15 cellular contexts compared by ENCODE assay signal in genomic region chr3:13571264-13571663, GRCh38. TPM values are rescaled to one million over a fixed set of nuclear protein-coding genes. Genes with fewer than 3 reads are reported as not detected.
A peak's percentile ranks its signal among the peaks of the same experiment; 100 is the strongest.
DNase-seq lines count a peak whose midpoint lies in the region; ATAC-seq and TF ChIP-seq lines count a peak whose summit lies in the region.
"Had no signal": no experiment of that assay in that cellular context is flagged by ENCODE, and none has a peak within 500 bp of the region (broad histone marks: within the 10 kb centered on the region; RNA-seq: fewer than 3 reads in every experiment).

No MANE protein-coding gene starts in this region.

- H3K4me3 Mint-ChIP-seq in CD14-positive monocyte (no peak overlapping the region), endodermal cell (no peak overlapping the region)
- no peak overlapping the region for H3K4me3 Mint-ChIP-seq in natural killer cell treated with Interleukin-12 subunit alpha and Interleukin-12 subunit beta and Interleukin-15 and Interleukin-18, amount 100 ng/mL, for 72 hours
- H3K4me3 Mint-ChIP-seq: CD4-positive, alpha-beta T cell had no signal

- H3K9me3 ChIP-seq in endodermal cell (ENCODE audit: control insufficient read depth, low read length) (no peaks in the 10 kb centered on the region), osteoblast (ENCODE audit: low read depth, low read length) (no peaks in the 10 kb centered on the region)
- H3K9me3 ChIP-seq: BE2C, Caco-2, HAP-1 had no signal

- H4K20me1 ChIP-seq in osteoblast (ENCODE audit: insufficient read depth, low read length): no peaks in the 10 kb centered on the region

- CTCF ChIA-PET in RWPE1 (lab: Yijun Ruan, JAX): interaction anchor here (0.7 kb wide), 1 partner anchor 77 kb away, joined by 3 read pairs; no protein-coding TSS in a partner anchor

- no peak for TF ChIP-seq CTCF in CD14-positive monocyte (IDR thresholded peaks at IDR 0.05)
- TF ChIP-seq CTCF in RWPE1 (conservative IDR thresholded peaks at IDR 0.05; ENCODE audit: low read depth): no peak
- no peak for TF ChIP-seq CTCF in endodermal cell (conservative IDR thresholded peaks at IDR 0.05)
- TF ChIP-seq CTCF in osteoblast (IDR thresholded peaks at IDR 0.05; ENCODE audit: extremely low read depth, low read depth, low read length): no peak

- H3K4me3 ChIP-seq in endodermal cell (ENCODE audit: low read length) (no peak overlapping the region), osteoblast (ENCODE audit: insufficient read depth, low read length) (no peak overlapping the region)
- H3K4me3 ChIP-seq: GM23248, HAP-1 had no signal

- H3K9me3 Mint-ChIP-seq in CD14-positive monocyte (no peaks in the 10 kb centered on the region), endodermal cell (no peaks in the 10 kb centered on the region)
- no peaks in the 10 kb centered on the region for H3K9me3 Mint-ChIP-seq in natural killer cell treated with Interleukin-12 subunit alpha and Interleukin-12 subunit beta and Interleukin-15 and Interleukin-18, amount 100 ng/mL, for 72 hours
- H3K9me3 Mint-ChIP-seq: CD4-positive, alpha-beta T cell had no signal

- H3K79me2 ChIP-seq in osteoblast (ENCODE audit: insufficient read depth, low read length): no peaks in the 10 kb centered on the region

- POLR2A ChIA-PET in RWPE1 (lab: Yijun Ruan, JAX; ENCODE audit: low non-redundant PET): no interaction called here

- H2AFZ ChIP-seq in osteoblast (ENCODE audit: low read length): no peak overlapping the region
- H2AFZ ChIP-seq: GM23248 had no signal

- intact Hi-C loops in CD14-positive monocyte (cut with micrococcal nuclease): no loop called here

- DNase-seq in CD14-positive monocyte (ENCODE audit: low spot score) (peak; percentile 30), RWPE1 (ENCODE audit: low spot score) (no peak), endodermal cell (peak; percentile 45), osteoblast (ENCODE audit: insufficient read length, low spot score, missing footprints) (peak; percentile 81), NCI-H2171 treated with DMSO at 0.1 percent for 48 hours (lab: John Stamatoyannopoulos, UW) (no peak), midbrain (lab: John Stamatoyannopoulos, UW) (no peak)
- DNase-seq in natural killer cell treated with Interleukin-12 subunit alpha and Interleukin-12 subunit beta and Interleukin-15 and Interleukin-18, amount 100 ng/mL, for 72 hours (ENCODE audit: low spot score): no peak
- DNase-seq in activated CD8-positive, alpha-beta memory T cell treated with anti-CD3 and anti-CD28 coated beads for 24 hours: no peak
- DNase-seq: BE2C; C1 segment of cervical spinal cord; Caco-2; CD4-positive, alpha-beta T cell; GM23248 had no signal

- H3K36me3 ChIP-seq in endodermal cell (ENCODE audit: control insufficient read depth, insufficient read depth, low read length) (no peaks in the 10 kb centered on the region), osteoblast (ENCODE audit: insufficient read depth, low read length) (no peaks in the 10 kb centered on the region)
- H3K36me3 ChIP-seq: BE2C, HAP-1 had no signal

- 94 to 95% methylated on average over 3 to 11 of the region's 11 CpGs for WGBS in endodermal cell (ENCODE audit: insufficient coverage in 1 of 2, insufficient read length in 1 of 2), 2 experiments

- peaks cover 0 to 8% (median 1%) of the 10 kb centered on the region in 3 donors for H3K27me3 Mint-ChIP-seq in CD14-positive monocyte (ENCODE audit: low read depth in 3 of 3)
- H3K27me3 Mint-ChIP-seq in endodermal cell (ENCODE audit: insufficient read depth): peaks cover 5% of the 10 kb centered on the region
- no peaks in the 10 kb centered on the region for H3K27me3 Mint-ChIP-seq in natural killer cell treated with Interleukin-12 subunit alpha and Interleukin-12 subunit beta and Interleukin-15 and Interleukin-18, amount 100 ng/mL, for 72 hours

- H3K9ac ChIP-seq in endodermal cell (ENCODE audit: extremely low read depth, low read length, poor library complexity, severe bottlenecking): no peak overlapping the region
- H3K9ac ChIP-seq: GM23248 had no signal

- H3K4me1 ChIP-seq in endodermal cell (ENCODE audit: control insufficient read depth, insufficient read depth, low read length) (peaks cover 19% of the 10 kb centered on the region), osteoblast (ENCODE audit: insufficient read depth, low read length) (no peaks in the 10 kb centered on the region)
- H3K4me1 ChIP-seq: Caco-2, HAP-1 had no signal

- H3K36me3 Mint-ChIP-seq in CD14-positive monocyte (no peaks in the 10 kb centered on the region), endodermal cell (ENCODE audit: low read depth) (peaks cover 5% of the 10 kb centered on the region)
- no peaks in the 10 kb centered on the region for H3K36me3 Mint-ChIP-seq in natural killer cell treated with Interleukin-12 subunit alpha and Interleukin-12 subunit beta and Interleukin-15 and Interleukin-18, amount 100 ng/mL, for 72 hours

- no peak overlapping the region for H3K4me2 ChIP-seq in osteoblast (ENCODE audit: insufficient read depth, low read length)

- H3K4me1 Mint-ChIP-seq in CD14-positive monocyte (no peaks in the 10 kb centered on the region), endodermal cell (peaks cover 25% of the 10 kb centered on the region)
- H3K4me1 Mint-ChIP-seq in natural killer cell treated with Interleukin-12 subunit alpha and Interleukin-12 subunit beta and Interleukin-15 and Interleukin-18, amount 100 ng/mL, for 72 hours (ENCODE audit: low read depth in 2 of 2): no peaks in the 10 kb centered on the region

- H3K27ac Mint-ChIP-seq in CD14-positive monocyte: peak overlapping the region in 1 of 7 donors; percentile 80
- no peak overlapping the region for H3K27ac Mint-ChIP-seq in endodermal cell
- no peak overlapping the region for H3K27ac Mint-ChIP-seq in natural killer cell treated with Interleukin-12 subunit alpha and Interleukin-12 subunit beta and Interleukin-15 and Interleukin-18, amount 100 ng/mL, for 72 hours
- H3K27ac Mint-ChIP-seq: CD4-positive, alpha-beta T cell had no signal

- H3K27me3 ChIP-seq in endodermal cell (ENCODE audit: control insufficient read depth, insufficient read depth, low read length, poor library complexity, severe bottlenecking) (no peaks in the 10 kb centered on the region), osteoblast (ENCODE audit: insufficient read depth, low read length) (no peaks in the 10 kb centered on the region)
- H3K27me3 ChIP-seq: BE2C had no signal

- no peak for ATAC-seq in natural killer cell treated with Interleukin-12 subunit alpha and Interleukin-12 subunit beta and Interleukin-15 and Interleukin-18, amount 100 ng/mL, for 72 hours

- H3K27ac ChIP-seq in RWPE1 (peak overlapping the region; percentile 11; the same call in 1 of the 2 replicates), endodermal cell (ENCODE audit: low read depth, low read length) (no peak overlapping the region), osteoblast (ENCODE audit: low read depth, low read length) (no peak overlapping the region)
- H3K27ac ChIP-seq: GM23248 had no signal

RNA-seq across cellular contexts. Expression of gene FBLN2, which starts 22.3 kb away (rescaled TPM):
- polyA plus RNA-seq in CD14-positive monocyte: not detected
- total RNA-seq in endodermal cell (100 to 1,000 TPM in 1 of 2 donors, 10 to 100 TPM in 1; 86.1 to 136 TPM), osteoblast (46.0 and 54.6 TPM in 2 replicates)
- 68.2 TPM for polyA plus RNA-seq in endodermal cell (2013, experiment 1 of 2)
- polyA plus RNA-seq in endodermal cell (2013, experiment 2 of 2): 78.4 TPM
- total RNA-seq in natural killer cell treated with Interleukin-12 subunit alpha and Interleukin-12 subunit beta and Interleukin-15 and Interleukin-18, amount 100 ng/mL, for 72 hours: not detected
- total RNA-seq: H4 had no signal

Comparison
In these comparisons a context has a peak if more than half of its experiments do, and no peak if none do; other contexts are left out.
1. DNase-seq: peak in CD14-positive monocyte (single experiment), endodermal cell (single experiment) and osteoblast (single experiment); none in RWPE1 (single experiment), natural killer cell treated with Interleukin-12 subunit alpha and Interleukin-12 subunit beta and Interleukin-15 and Interleukin-18, amount 100 ng/mL, for 72 hours (single experiment), NCI-H2171 treated with DMSO at 0.1 percent for 48 hours (single experiment), activated CD8-positive, alpha-beta memory T cell treated with anti-CD3 and anti-CD28 coated beads for 24 hours (single experiment) and midbrain (single experiment).
2. RNA of gene FBLN2, which starts 22.3 kb away (total RNA-seq): 86.1 to 136 TPM in endodermal cell and 46.0 to 54.6 TPM in osteoblast; not detected in natural killer cell treated with Interleukin-12 subunit alpha and Interleukin-12 subunit beta and Interleukin-15 and Interleukin-18, amount 100 ng/mL, for 72 hours; every median in the first group is over 10 times any median in the second.